ENCODE assay signal across 8 cellular contexts in the genomic region with DNA sequence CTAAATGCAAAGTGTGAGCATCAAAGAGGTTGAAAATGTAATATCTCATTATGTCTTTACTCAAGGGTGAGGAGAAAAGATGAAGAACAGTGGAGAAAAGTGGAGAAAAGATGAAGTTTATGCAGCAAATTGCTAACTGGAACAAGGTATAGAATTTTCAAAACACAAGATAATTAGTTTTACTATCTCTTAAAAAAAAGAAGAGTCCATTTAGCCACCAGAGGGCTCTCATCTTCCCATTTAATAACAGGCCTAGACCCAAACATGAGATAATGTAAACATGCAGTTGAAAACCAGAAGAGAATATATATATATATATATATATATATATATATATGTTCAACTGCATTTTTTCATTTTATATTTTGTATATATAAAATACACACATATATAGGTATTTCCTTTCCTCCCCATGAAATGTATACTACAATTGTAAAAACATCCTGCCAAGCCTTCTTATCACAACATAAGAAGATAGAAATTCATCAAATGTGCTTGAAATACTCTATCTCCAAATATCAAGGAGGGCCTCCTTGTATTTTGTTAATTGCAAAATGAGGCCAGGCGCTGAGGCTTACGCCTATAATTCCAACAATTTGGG.
A peak's percentile ranks its signal among the peaks of the same experiment; 100 is the strongest.
DNase-seq lines count a peak whose midpoint lies in the region; ATAC-seq and TF ChIP-seq lines count a peak whose summit lies in the region.

No MANE protein-coding gene starts in this region.

- H2AFZ ChIP-seq in HCT116 (ENCODE audit: low read depth, low read length, poor library complexity, severe bottlenecking) = no peak overlapping the region
- H2AFZ ChIP-seq in OCI-LY3 (ENCODE audit: low read depth, low read length) = no peak overlapping the region
- no peak overlapping the region for H2AFZ ChIP-seq in neural progenitor cell (replicated peaks)

- no peaks in the 10 kb centered on the region for H3K9me2 ChIP-seq in HCT116 (ENCODE audit: insufficient read depth)

- H3K9ac ChIP-seq in HCT116 (ENCODE audit: low read length) (no peak overlapping the region), OCI-LY3 (ENCODE audit: low read length) (no peak overlapping the region), neural progenitor cell (no peak overlapping the region)

- H3K27me3 Mint-ChIP-seq in neural progenitor cell (ENCODE audit: insufficient read depth, low read depth) = peaks cover 7% of the 10 kb centered on the region

- TF ChIP-seq RAD21 in HCT116 (IDR thresholded peaks at IDR 0.05; ENCODE audit: low read depth) = peak; percentile 60

- H3K4me1 ChIP-seq in HCT116 (ENCODE audit: control insufficient read depth in 1 of 2, insufficient read depth in 2 of 2, low read length in 2 of 2) (peaks cover 0 to 10% of the 10 kb centered on the region in 2 experiments; a peak in 1 of 4 replicates), OCI-LY3 (ENCODE audit: low read length) (no peaks in the 10 kb centered on the region), neural progenitor cell (no peaks in the 10 kb centered on the region)

- H3K4me3 ChIP-seq in HCT116 (replicated peaks in 1 of 2; ENCODE audit: low read depth in 1 of 2, low read length in 2 of 2) (no peak overlapping the region), OCI-LY3 (ENCODE audit: low read length) (no peak overlapping the region), dorsolateral prefrontal cortex (no peak overlapping the region), neural progenitor cell (no peak overlapping the region)

- no peak overlapping the region for H3K4me3 Mint-ChIP-seq in neural progenitor cell

- no peak overlapping the region for H3K27ac ChIP-seq in HCT116 (ENCODE audit: low read depth, low read length)
- no peak overlapping the region for H3K27ac ChIP-seq in OCI-LY3 (ENCODE audit: low read length)
- no peak overlapping the region for H3K27ac ChIP-seq in dorsolateral prefrontal cortex
- H3K27ac ChIP-seq in neural progenitor cell = no peak overlapping the region

- no peak for TF ChIP-seq POLR2A in HCT116 (IDR thresholded peaks at IDR 0.05; ENCODE audit: borderline replicate concordance, extremely low read depth, insufficient read depth, insufficient read length)

- intact Hi-C loops in HCT116 (cut with micrococcal nuclease) = loop anchor here (1.0 kb wide), 1 partner anchor 534 kb away; no protein-coding TSS in a partner anchor
- intact Hi-C loops in dorsolateral prefrontal cortex (cut with DNase I) = loop anchor here in 1 of 2 donors (10.0 kb wide), 1 partner anchor 315 kb away; the partner anchor contains the start of gene HIVEP1

- H3K4me2 ChIP-seq in HCT116 (ENCODE audit: low read length) (no peak overlapping the region), OCI-LY3 (ENCODE audit: low read length) (no peak overlapping the region), neural progenitor cell (no peak overlapping the region)

- H3K9me3 ChIP-seq in HCT116 (ENCODE audit: control insufficient read depth in 1 of 2, insufficient read depth in 1 of 2, low read depth in 1 of 2, low read length in 2 of 2) = no peaks in the 10 kb centered on the region
- H3K9me3 ChIP-seq in OCI-LY3 (ENCODE audit: insufficient read depth, low read length) = no peaks in the 10 kb centered on the region
- no peaks in the 10 kb centered on the region for H3K9me3 ChIP-seq in neural progenitor cell (ENCODE audit: low read depth)

- peak; percentile 44 for TF ChIP-seq CTCF in AG09319 (IDR thresholded peaks at IDR 0.05; ENCODE audit: low read depth, low read length)
- TF ChIP-seq CTCF in HCT116 (IDR thresholded peaks at IDR 0.05 in 2 of 3, conservative IDR thresholded peaks at IDR 0.05 in 1 of 3; ENCODE audit: borderline replicate concordance in 1 of 3, insufficient read depth in 1 of 3, low read depth in 2 of 3, low read length in 2 of 3) = peak; percentile 26 to 46 (median 30); a peak in 3 of 6 replicates
- TF ChIP-seq CTCF in OCI-LY3 (IDR thresholded peaks at IDR 0.05; ENCODE audit: low read depth, low read length) = peak; percentile 45
- peak; percentile 24 to 74 (median 54) for TF ChIP-seq CTCF in dorsolateral prefrontal cortex (IDR thresholded peaks at IDR 0.05 in 54 of 56, conservative IDR thresholded peaks at IDR 0.05 in 2 of 56; ENCODE audit: low read depth in 1 of 56, partially characterized antibody in 56 of 56)
- peak; percentile 60 for TF ChIP-seq CTCF in neural progenitor cell (IDR thresholded peaks at IDR 0.05)

- POLR2A ChIA-PET in HCT116 (lab: Charles Lee) = no interaction called here

- ATAC-seq in HCT116 = no peak; the same call in 1 of the 2 replicates
- ATAC-seq in GM18520 (IDR thresholded peaks at IDR 0.05; ENCODE audit: unreplicated experiment) = no peak
- no peak for ATAC-seq in HG02642 (IDR thresholded peaks at IDR 0.05; ENCODE audit: poor library complexity, unreplicated experiment)
- ATAC-seq in HG03139 (IDR thresholded peaks at IDR 0.05; ENCODE audit: unreplicated experiment) = no peak

- H4K20me1 ChIP-seq in HCT116 (ENCODE audit: insufficient read depth) (no peaks in the 10 kb centered on the region), OCI-LY3 (ENCODE audit: insufficient read depth, low read length) (no peaks in the 10 kb centered on the region), neural progenitor cell (ENCODE audit: low read depth) (no peaks in the 10 kb centered on the region)

- RAD21 ChIA-PET in HCT116 (lab: Charles Lee; ENCODE audit: low non-redundant PET in 1 of 2, low total read pairs in 2 of 2, uncharacterized antibody in 2 of 2, unreplicated experiment in 2 of 2) = no interaction called here

- peaks cover 3% of the 10 kb centered on the region for H3K9me3 Mint-ChIP-seq in neural progenitor cell

- H3K27ac Mint-ChIP-seq in neural progenitor cell = no peak overlapping the region

- H3K36me3 ChIP-seq in HCT116 (ENCODE audit: control insufficient read depth in 1 of 2, insufficient read depth in 2 of 2, low read length in 2 of 2) = no peaks in the 10 kb centered on the region
- no peaks in the 10 kb centered on the region for H3K36me3 ChIP-seq in OCI-LY3 (replicated peaks; ENCODE audit: low read depth, low read length)
- no peaks in the 10 kb centered on the region for H3K36me3 ChIP-seq in neural progenitor cell

- no peaks in the 10 kb centered on the region for H3F3A ChIP-seq in neural progenitor cell (ENCODE audit: low read depth)

- no peaks in the 10 kb centered on the region for H3K27me3 ChIP-seq in HCT116 (ENCODE audit: insufficient read depth, low read length)
- no peaks in the 10 kb centered on the region for H3K27me3 ChIP-seq in OCI-LY3 (ENCODE audit: low read depth, low read length)
- no peaks in the 10 kb centered on the region for H3K27me3 ChIP-seq in dorsolateral prefrontal cortex
- H3K27me3 ChIP-seq in neural progenitor cell = no peaks in the 10 kb centered on the region

- no peaks in the 10 kb centered on the region for H3K4me1 Mint-ChIP-seq in neural progenitor cell

- no peaks in the 10 kb centered on the region for H3K36me3 Mint-ChIP-seq in neural progenitor cell

- H3K79me2 ChIP-seq in HCT116 (ENCODE audit: insufficient read depth, low read length) (no peaks in the 10 kb centered on the region), OCI-LY3 (ENCODE audit: low read length) (no peaks in the 10 kb centered on the region), neural progenitor cell (ENCODE audit: low read depth) (no peaks in the 10 kb centered on the region)

- CTCF ChIA-PET in HCT116 (lab: Charles Lee) = no interaction called here

- BruUV-seq in HCT116 (replicated peaks; lab: Mats Ljungman, UMichigan) = no TSS peak

- DNase-seq in AG09319 (ENCODE audit: extremely low read depth, low read depth) = peak; percentile 27
- DNase-seq in HCT116 (ENCODE audit: low read depth, low spot score) = peak; percentile 32
- no peak for DNase-seq in dorsolateral prefrontal cortex
- peak; percentile 48 for DNase-seq in neural progenitor cell (ENCODE audit: low spot score)

TF ChIP-seq in HCT116, 20 proteins besides CTCF, POLR2A, EP300 and RAD21:
- TF ChIP-seq ZNF274 (IDR thresholded peaks at IDR 0.05; ENCODE audit: low read depth, low read length) (no peak), YY1 (IDR thresholded peaks at IDR 0.05; ENCODE audit: extremely low read depth, insufficient replicate concordance, low read depth, low read length) (no peak), SIN3A (IDR thresholded peaks at IDR 0.05; ENCODE audit: low read depth) (no peak), SRF (IDR thresholded peaks at IDR 0.05; ENCODE audit: low read depth) (no peak)

Comparison
In these comparisons a context has a peak if more than half of its experiments do, and no peak if none do; other contexts are left out.
1. DNase-seq: peak in AG09319 (single experiment), HCT116 (single experiment) and neural progenitor cell (single experiment); none in dorsolateral prefrontal cortex (0 of 10).
2. Peak in every context shown above with its lines, with median percentiles within 50 percentile points of each other: CTCF ChIP-seq.